Comparison of ENCODE assay signal across 1 cellular context in genomic region chr10:79123547-79123963, GRCh38.
TF ChIP-seq lines count a peak whose summit lies in the region.

No MANE protein-coding gene starts in this region.

TF ChIP-seq in HEK293, 187 proteins besides CTCF, POLR2A, EP300 and RAD21 (continued from another document):
- TF ChIP-seq PATZ1 (tag by site-specific recombination; IDR thresholded peaks at IDR 0.05): peak; percentile 69
- TF ChIP-seq ZIC2 (tag by site-specific recombination; IDR thresholded peaks at IDR 0.05): peak; percentile 92
- TF ChIP-seq ZNF398 (tag by site-specific recombination; IDR thresholded peaks at IDR 0.05): peak; percentile 62
